16 cellular contexts compared by ENCODE assay signal in the genomic region with DNA sequence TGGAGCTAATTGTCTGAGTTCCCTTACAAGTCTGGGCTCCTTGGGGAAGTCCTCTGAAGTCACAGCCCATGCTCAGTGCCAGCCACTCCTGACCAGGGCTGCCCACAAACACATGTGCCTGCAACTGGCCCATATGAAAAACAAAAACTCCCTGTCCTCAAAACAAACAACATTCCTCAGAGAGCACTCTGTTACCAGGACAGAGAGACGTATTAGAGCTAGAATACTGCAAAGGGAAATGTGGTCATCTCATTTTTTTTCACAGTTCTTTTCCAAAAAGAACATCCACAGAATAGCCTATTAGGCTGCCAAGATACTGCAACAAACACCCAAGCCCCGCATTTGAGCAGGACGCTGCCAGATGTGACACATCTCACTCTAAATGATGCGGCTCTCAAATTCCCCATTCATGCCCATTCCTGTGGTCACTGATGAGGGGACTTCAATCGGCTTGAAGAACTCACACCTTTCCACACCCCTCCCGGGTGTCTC.
DNase-seq lines count a peak whose midpoint lies in the region; ATAC-seq, FAIRE-seq and TF ChIP-seq lines count a peak whose summit lies in the region.
"Had no signal": no experiment of that assay in that cellular context is flagged by ENCODE, and none has a peak within 500 bp of the region (broad histone marks: within the 10 kb centered on the region; RNA-seq: fewer than 3 reads in every experiment).

No MANE protein-coding gene starts in this region.

- H3K27ac ChIP-seq in 22Rv1 (peak overlapping the region; percentile 98; the same call in 1 of the 2 replicates), astrocyte (ENCODE audit: low read depth, low read length) (no peak overlapping the region), neural progenitor cell (no peak overlapping the region)

- H3K36me3 ChIP-seq in astrocyte (ENCODE audit: insufficient read depth, low read length): no peaks in the 10 kb centered on the region
- no peaks in the 10 kb centered on the region for H3K36me3 ChIP-seq in neural progenitor cell
- H3K36me3 ChIP-seq: spleen had no signal

- H3K9ac ChIP-seq in astrocyte (ENCODE audit: low read length) (no peak overlapping the region), neural progenitor cell (no peak overlapping the region)

- H3K79me2 ChIP-seq in astrocyte (ENCODE audit: insufficient read depth, low read length) (peaks cover 7% of the 10 kb centered on the region), neural progenitor cell (ENCODE audit: low read depth) (no peaks in the 10 kb centered on the region)

- H3K9me3 ChIP-seq in astrocyte (ENCODE audit: insufficient read depth, low read depth, low read length) (no peaks in the 10 kb centered on the region), neural progenitor cell (ENCODE audit: low read depth) (no peaks in the 10 kb centered on the region)
- H3K9me3 ChIP-seq: A549, spleen had no signal

- FAIRE-seq in astrocyte (lab: Jason Lieb, UNC): no peak
- FAIRE-seq: A549 had no signal

- DNase-seq in astrocyte (ENCODE audit: low read depth): peak; percentile 15
- peak; percentile 97 for DNase-seq in globus pallidus (ENCODE audit: low spot score)
- DNase-seq in neural progenitor cell (ENCODE audit: low spot score): no peak
- no peak for DNase-seq in NCI-H524 treated with DMSO at 0.1 percent for 48 hours (lab: John Stamatoyannopoulos, UW)
- DNase-seq in GM13976 (ENCODE audit: low spot score): no peak
- DNase-seq: activated CD8-positive, alpha-beta T cell treated with anti-CD3 and anti-CD28 coated beads, Interleukin-2, amount 10 ng/mL, durations not matched to agents 7 days and 5 days; activated naive CD8-positive, alpha-beta T cell treated with anti-CD3 and anti-CD28 coated beads for 36 hours; DND-41; erythroblast; GOT3; NCI-H510A treated with DMSO at 0.1 percent for 48 hours; spleen had no signal

- no peak overlapping the region for H2AFZ ChIP-seq in astrocyte (ENCODE audit: low read depth, low read length)
- H2AFZ ChIP-seq in neural progenitor cell (replicated peaks): no peak overlapping the region

- H3K4me1 ChIP-seq in astrocyte (ENCODE audit: insufficient read depth, low read length): peaks cover 38% of the 10 kb centered on the region
- peaks cover 9% of the 10 kb centered on the region for H3K4me1 ChIP-seq in neural progenitor cell

- H3K4me3 Mint-ChIP-seq in astrocyte (ENCODE audit: unreplicated experiment): no peak overlapping the region
- no peak overlapping the region for H3K4me3 Mint-ChIP-seq in neural progenitor cell
- H3K4me3 Mint-ChIP-seq: activated CD8-positive, alpha-beta T cell treated with anti-CD3 and anti-CD28 coated beads, Interleukin-2, amount 10 ng/mL, durations not matched to agents 7 days and 5 days; activated naive CD8-positive, alpha-beta T cell treated with anti-CD3 and anti-CD28 coated beads for 36 hours had no signal

- H3K27me3 ChIP-seq in astrocyte (ENCODE audit: insufficient read depth, low read length) (no peaks in the 10 kb centered on the region), neural progenitor cell (no peaks in the 10 kb centered on the region)

- no peak for TF ChIP-seq POLR2A in GM18505 (IDR thresholded peaks at IDR 0.05; ENCODE audit: borderline replicate concordance, extremely low read depth, insufficient read depth, insufficient read length)

- H3K36me3 Mint-ChIP-seq in astrocyte (ENCODE audit: low read depth, unreplicated experiment) (no peaks in the 10 kb centered on the region), neural progenitor cell (peaks cover 29% of the 10 kb centered on the region)
- H3K36me3 Mint-ChIP-seq: activated naive CD8-positive, alpha-beta T cell treated with anti-CD3 and anti-CD28 coated beads for 36 hours had no signal

- H3K4me1 Mint-ChIP-seq in astrocyte (ENCODE audit: low read depth, unreplicated experiment) (peaks cover 5% of the 10 kb centered on the region), neural progenitor cell (peaks cover 33% of the 10 kb centered on the region)
- H3K4me1 Mint-ChIP-seq: activated naive CD8-positive, alpha-beta T cell treated with anti-CD3 and anti-CD28 coated beads for 36 hours had no signal

- H3K27me3 Mint-ChIP-seq in astrocyte (ENCODE audit: low read depth, unreplicated experiment) (no peaks in the 10 kb centered on the region), neural progenitor cell (ENCODE audit: insufficient read depth, low read depth) (no peaks in the 10 kb centered on the region)
- H3K27me3 Mint-ChIP-seq: activated naive CD8-positive, alpha-beta T cell treated with anti-CD3 and anti-CD28 coated beads for 36 hours had no signal

- no peak overlapping the region for H3K4me3 ChIP-seq in astrocyte (ENCODE audit: insufficient read depth, low read depth, low read length)
- H3K4me3 ChIP-seq in neural progenitor cell: no peak overlapping the region
- H3K4me3 ChIP-seq: A549, spleen had no signal

- no peak overlapping the region for H3K4me2 ChIP-seq in astrocyte (ENCODE audit: low read length)
- H3K4me2 ChIP-seq in neural progenitor cell: no peak overlapping the region
- H3K4me2 ChIP-seq: A549 had no signal

- no peak for TF ChIP-seq CTCF in 22Rv1 (IDR thresholded peaks at IDR 0.05)
- no peak for TF ChIP-seq CTCF in astrocyte (IDR thresholded peaks at IDR 0.05; ENCODE audit: insufficient read depth, low read depth, low read length)
- no peak for TF ChIP-seq CTCF in neural progenitor cell (IDR thresholded peaks at IDR 0.05)
- TF ChIP-seq CTCF in GM13976 (IDR thresholded peaks at IDR 0.05; ENCODE audit: borderline replicate concordance, control extremely low read depth, extremely low read depth, insufficient read depth, missing control alignments): no peak

- ATAC-seq in GM18505 (IDR thresholded peaks at IDR 0.05; ENCODE audit: unreplicated experiment): no peak
- no peak for ATAC-seq in HG03439 (IDR thresholded peaks at IDR 0.05; ENCODE audit: unreplicated experiment)
- ATAC-seq: A549; activated CD8-positive, alpha-beta T cell treated with anti-CD3 and anti-CD28 coated beads, Interleukin-2, amount 10 ng/mL, durations not matched to agents 7 days and 5 days had no signal

- in situ Hi-C loops in GM13976 (cut with MboI; ENCODE audit: low sequenced_read_pairs, unreplicated experiment): no loop called here

- H3K9me3 Mint-ChIP-seq in astrocyte (ENCODE audit: unreplicated experiment) (peaks cover 2% of the 10 kb centered on the region), neural progenitor cell (peaks cover 5% of the 10 kb centered on the region)
- H3K9me3 Mint-ChIP-seq: activated naive CD8-positive, alpha-beta T cell treated with anti-CD3 and anti-CD28 coated beads for 36 hours had no signal

- H3F3A ChIP-seq in neural progenitor cell (ENCODE audit: low read depth): no peaks in the 10 kb centered on the region

- H4K20me1 ChIP-seq in astrocyte (ENCODE audit: insufficient read depth, low read length) (no peaks in the 10 kb centered on the region), neural progenitor cell (ENCODE audit: low read depth) (no peaks in the 10 kb centered on the region)

- H3K27ac Mint-ChIP-seq in astrocyte (ENCODE audit: unreplicated experiment) (peak overlapping the region; percentile 13), neural progenitor cell (peak overlapping the region; percentile 35)
- H3K27ac Mint-ChIP-seq: activated CD8-positive, alpha-beta T cell treated with anti-CD3 and anti-CD28 coated beads, Interleukin-2, amount 10 ng/mL, durations not matched to agents 7 days and 5 days; activated naive CD8-positive, alpha-beta T cell treated with anti-CD3 and anti-CD28 coated beads for 36 hours had no signal

Comparison
In these comparisons a context has a peak if more than half of its experiments do, and no peak if none do; other contexts are left out.
1. DNase-seq: peak in astrocyte (single experiment) and globus pallidus (single experiment); none in neural progenitor cell (single experiment), NCI-H524 treated with DMSO at 0.1 percent for 48 hours (single experiment) and GM13976 (single experiment).